ENCODE assay signal across 23 cellular contexts in genomic region chr1:2156866-2157265, GRCh38. TPM values are rescaled to one million over a fixed set of nuclear protein-coding genes. Genes with fewer than 3 reads are reported as not detected.
A peak's percentile ranks its signal among the peaks of the same experiment; 100 is the strongest.
DNase-seq lines count a peak whose midpoint lies in the region; ATAC-seq and TF ChIP-seq lines count a peak whose summit lies in the region.
"Had no signal": no experiment of that assay in that cellular context is flagged by ENCODE, and none has a peak within 500 bp of the region (broad histone marks: within the 10 kb centered on the region; RNA-seq: fewer than 3 reads in every experiment).

No MANE protein-coding gene starts in this region.

- H3K36me3 Mint-ChIP-seq in glutamatergic neuron (ENCODE audit: unreplicated experiment) = peaks cover 13% of the 10 kb centered on the region
- H3K36me3 Mint-ChIP-seq in activated CD8-positive, alpha-beta T cell treated with anti-CD3 and anti-CD28 coated beads, Interleukin-2, amount 10 ng/mL, durations not matched to agents 7 days and 5 days (ENCODE audit: low read depth) = peaks cover 7% of the 10 kb centered on the region

- CTCF ChIA-PET in activated CD8-positive, alpha-beta T cell treated with anti-CD3 and anti-CD28 coated beads, Interleukin-2, amount 10 ng/mL, durations not matched to agents 7 days and 5 days (lab: Charles Lee) = interaction anchor here (1.4 to 2.0 kb wide), 2 partner anchors 17 kb away, joined by 3 to 5 read pairs; no protein-coding TSS in a partner anchor

- DNase-seq in D341Med (ENCODE audit: low spot score) (peak; percentile 75), NCI-H524 (lab: John Stamatoyannopoulos, UW) (peak; percentile 73 to 92), NCI-H82 treated with DMSO at 0.1 percent for 48 hours (lab: John Stamatoyannopoulos, UW; ENCODE audit: unreplicated experiment) (peak; percentile 94), glutamatergic neuron (no peak), SW480 (ENCODE audit: low spot score) (no peak)
- DNase-seq in activated effector memory CD4-positive, alpha-beta T cell treated with anti-CD3 and anti-CD28 coated beads, Interleukin-2, amount 50 U/mL, for 16 hours = no peak
- no peak for DNase-seq in activated CD8-positive, alpha-beta T cell treated with anti-CD3 and anti-CD28 coated beads, Interleukin-2, amount 10 ng/mL, durations not matched to agents 7 days and 5 days
- DNase-seq in effector CD4-positive, alpha-beta T cell = no peak
- DNase-seq: 8988T; ACHN; AML-193; BE2C; CD4-positive, alpha-beta T cell; CD8-positive, alpha-beta memory T cell; DMS 273 treated with DMSO at 0.1 percent for 48 hours; DMS79; EL; GDM1; HFFc6 had no signal

- H3K4me3 Mint-ChIP-seq in glutamatergic neuron (ENCODE audit: unreplicated experiment) = peak overlapping the region; percentile 8
- no peak overlapping the region for H3K4me3 Mint-ChIP-seq in activated CD8-positive, alpha-beta T cell treated with anti-CD3 and anti-CD28 coated beads, Interleukin-2, amount 10 ng/mL, durations not matched to agents 7 days and 5 days
- H3K4me3 Mint-ChIP-seq: CD14-positive monocyte; CD4-positive, alpha-beta T cell; CD8-positive, alpha-beta memory T cell; GM23338; HFFc6 had no signal

- peaks cover 20% of the 10 kb centered on the region for H3K9me3 Mint-ChIP-seq in glutamatergic neuron (ENCODE audit: unreplicated experiment)
- no peaks in the 10 kb centered on the region for H3K9me3 Mint-ChIP-seq in activated CD8-positive, alpha-beta T cell treated with anti-CD3 and anti-CD28 coated beads, Interleukin-2, amount 10 ng/mL, durations not matched to agents 7 days and 5 days (ENCODE audit: insufficient read depth)
- H3K9me3 Mint-ChIP-seq: CD4-positive, alpha-beta T cell; CD8-positive, alpha-beta memory T cell; GM23338; HFFc6 had no signal

- TF ChIP-seq CTCF in glutamatergic neuron (IDR thresholded peaks at IDR 0.05; ENCODE audit: partially characterized antibody, unreplicated experiment) = no peak

- peaks cover 15% of the 10 kb centered on the region for H3K4me1 Mint-ChIP-seq in glutamatergic neuron (ENCODE audit: low read depth, unreplicated experiment)
- peaks cover 7% of the 10 kb centered on the region for H3K4me1 Mint-ChIP-seq in activated CD8-positive, alpha-beta T cell treated with anti-CD3 and anti-CD28 coated beads, Interleukin-2, amount 10 ng/mL, durations not matched to agents 7 days and 5 days (ENCODE audit: low read depth)
- H3K4me1 Mint-ChIP-seq: GM23338 had no signal

- no peak for ATAC-seq in activated CD8-positive, alpha-beta T cell treated with anti-CD3 and anti-CD28 coated beads, Interleukin-2, amount 10 ng/mL, durations not matched to agents 7 days and 5 days
- ATAC-seq: A549, GM12878, GM23338 had no signal

- POLR2A ChIA-PET in activated CD8-positive, alpha-beta T cell treated with anti-CD3 and anti-CD28 coated beads, Interleukin-2, amount 10 ng/mL, durations not matched to agents 7 days and 5 days (lab: Charles Lee) = no interaction called here

- no peak overlapping the region for H3K27ac Mint-ChIP-seq in glutamatergic neuron (ENCODE audit: unreplicated experiment)
- H3K27ac Mint-ChIP-seq in activated CD8-positive, alpha-beta T cell treated with anti-CD3 and anti-CD28 coated beads, Interleukin-2, amount 10 ng/mL, durations not matched to agents 7 days and 5 days = no peak overlapping the region
- H3K27ac Mint-ChIP-seq: CD14-positive monocyte; CD4-positive, alpha-beta T cell; GM23338; HFFc6 had no signal

- H3K27me3 Mint-ChIP-seq in glutamatergic neuron (ENCODE audit: unreplicated experiment) = peaks cover 10% of the 10 kb centered on the region
- H3K27me3 Mint-ChIP-seq in activated CD8-positive, alpha-beta T cell treated with anti-CD3 and anti-CD28 coated beads, Interleukin-2, amount 10 ng/mL, durations not matched to agents 7 days and 5 days (ENCODE audit: low read depth) = no peaks in the 10 kb centered on the region
- H3K27me3 Mint-ChIP-seq: CD4-positive, alpha-beta T cell; CD8-positive, alpha-beta memory T cell had no signal

RNA-seq across cellular contexts. Expression of gene FAAP20, which starts 37.7 kb away (rescaled TPM):
- 111 TPM for total RNA-seq in glutamatergic neuron (ENCODE audit: unreplicated experiment)
- total RNA-seq in activated CD8-positive, alpha-beta T cell treated with anti-CD3 and anti-CD28 coated beads, Interleukin-2, amount 10 ng/mL, durations not matched to agents 7 days and 5 days = 10 to 100 TPM; 69.7 to 74.4 TPM

Comparison
In these comparisons a context has a peak if more than half of its experiments do, and no peak if none do; other contexts are left out.
1. DNase-seq: peak in D341Med (single experiment), NCI-H524 (2 of 2) and NCI-H82 treated with DMSO at 0.1 percent for 48 hours (single experiment); none in glutamatergic neuron (single experiment), activated effector memory CD4-positive, alpha-beta T cell treated with anti-CD3 and anti-CD28 coated beads, Interleukin-2, amount 50 U/mL, for 16 hours (single experiment), SW480 (single experiment), activated CD8-positive, alpha-beta T cell treated with anti-CD3 and anti-CD28 coated beads, Interleukin-2, amount 10 ng/mL, durations not matched to agents 7 days and 5 days (single experiment) and effector CD4-positive, alpha-beta T cell (single experiment).